In the genomic region with DNA sequence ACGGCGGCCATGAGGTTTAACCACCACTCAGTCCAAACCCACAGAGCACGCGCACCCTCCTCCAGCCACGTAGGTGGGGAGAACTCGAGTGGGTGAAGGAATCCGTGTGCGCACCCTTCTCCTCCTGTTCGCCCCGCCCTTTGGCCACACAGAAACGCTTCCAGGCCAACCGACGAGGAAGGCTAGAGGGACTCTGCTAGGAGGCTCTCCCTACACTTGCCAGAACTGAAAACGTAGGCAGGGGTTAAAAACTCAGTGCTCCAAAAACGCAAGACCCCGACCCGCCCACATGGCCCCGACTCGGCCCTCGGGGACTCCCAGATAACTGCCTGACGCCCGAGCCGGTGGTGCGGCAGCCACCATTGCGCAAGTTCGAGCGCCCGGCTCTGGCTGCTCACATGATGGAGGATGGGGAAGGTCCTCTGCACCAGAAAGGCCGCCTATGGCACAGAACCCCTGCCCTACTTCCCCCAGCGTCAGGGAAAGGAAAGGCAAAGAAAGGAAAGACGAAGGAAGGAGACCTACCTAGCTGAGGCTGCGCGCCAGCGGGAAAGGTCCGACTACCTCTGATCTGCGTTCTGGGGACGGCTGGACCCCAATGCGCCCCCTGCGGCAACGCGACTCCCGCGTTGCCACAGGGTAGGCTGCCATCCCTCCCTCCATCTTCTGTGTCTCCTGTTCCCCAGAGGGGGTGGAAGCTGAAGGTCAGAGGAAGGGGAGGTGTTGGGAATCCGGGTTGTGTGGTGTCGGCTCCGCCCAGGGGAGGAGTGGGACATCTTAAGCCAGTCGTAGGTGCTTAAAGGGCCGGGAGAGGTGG, we compare ENCODE assay signal across 8 cellular contexts.
DNase-seq lines count a peak whose midpoint lies in the region; ATAC-seq and TF ChIP-seq lines count a peak whose summit lies in the region.

No MANE protein-coding gene starts in this region.

- H3K4me3 ChIP-seq in SJCRH30 (peak overlapping the region; percentile 69), foreskin fibroblast (ENCODE audit: low read depth in 1 of 2, low read length in 2 of 2) (peak overlapping the region; percentile 28 to 70)

- peak; percentile 74 for ATAC-seq in GM21515 (IDR thresholded peaks at IDR 0.05; ENCODE audit: unreplicated experiment)
- ATAC-seq in HG03342 (IDR thresholded peaks at IDR 0.05; ENCODE audit: unreplicated experiment) = no peak

- in situ Hi-C loops in KBM-7 (cut with MboI; ENCODE audit: low pct_unique_long_range_greater_than_20kb, low sequenced_read_pairs) = no loop called here

- no peaks in the 10 kb centered on the region for H3K27me3 ChIP-seq in SJCRH30

- DNase-seq in COR-L47 (lab: John Stamatoyannopoulos, UW) = peak; percentile 61
- peak; percentile 87 for DNase-seq in KBM-7
- DNase-seq in SJCRH30 = peak; percentile 88 to 92
- DNase-seq in foreskin fibroblast = peak in 1 of 2 donors; percentile 60
- peak in 46 of 56 donors; percentile 3 to 81 (median 40) for DNase-seq in nucleus accumbens (lab: John Stamatoyannopoulos, UW)
- no peak for DNase-seq in D341Med (ENCODE audit: low spot score)

- peaks cover 6% of the 10 kb centered on the region for H3K4me1 ChIP-seq in SJCRH30

- no peak for TF ChIP-seq CTCF in foreskin fibroblast (IDR thresholded peaks at IDR 0.05; ENCODE audit: low read depth, low read length)

- H3K9me3 ChIP-seq in SJCRH30 (replicated peaks) = no peaks in the 10 kb centered on the region

- H3K27ac ChIP-seq in SJCRH30 = peak overlapping the region; percentile 65

- H3K36me3 ChIP-seq in SJCRH30 = no peaks in the 10 kb centered on the region
